ENCODE assay signal across 1 cellular context in the genomic region with DNA sequence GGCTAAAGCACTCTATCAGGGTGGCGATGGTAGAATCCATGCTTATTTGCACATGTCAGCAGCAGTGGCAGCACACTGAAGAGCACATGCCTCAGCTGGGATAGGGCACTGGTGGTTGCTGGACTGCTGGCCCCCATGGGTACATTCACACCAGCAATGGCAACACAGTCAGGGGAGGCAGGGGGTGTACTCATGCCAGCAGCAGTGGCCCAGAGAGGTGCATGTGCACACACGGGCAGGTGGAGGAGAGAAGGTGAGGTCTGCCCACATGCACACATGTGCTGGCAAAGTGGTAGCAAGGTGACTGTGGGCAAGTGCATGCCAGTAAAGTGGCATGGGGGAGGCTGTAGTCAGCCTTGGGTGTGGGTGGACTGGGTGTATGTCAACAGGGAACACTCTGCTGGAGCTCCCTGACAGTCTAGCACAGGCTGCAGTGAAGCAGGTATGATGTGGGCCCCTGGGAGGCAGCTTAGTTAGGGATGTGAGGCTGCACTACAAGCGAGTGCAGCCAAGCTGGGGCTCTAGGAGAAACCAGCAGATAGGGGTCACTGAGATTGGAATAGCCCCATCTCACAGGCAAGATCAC.
TF ChIP-seq lines count a peak whose summit lies in the region.

No MANE protein-coding gene starts in this region.

TF ChIP-seq in H1, 55 proteins besides CTCF, POLR2A, EP300 and RAD21:
- TF ChIP-seq TCF12 (IDR thresholded peaks at IDR 0.05; ENCODE audit: low read depth, low read length) (no peak), GTF2F1 (IDR thresholded peaks at IDR 0.05; ENCODE audit: borderline replicate concordance, low read depth, low read length) (no peak), CHD1 (IDR thresholded peaks at IDR 0.05; ENCODE audit: low read depth, low read length) (no peak), SRF (IDR thresholded peaks at IDR 0.05; ENCODE audit: low read depth, low read length) (no peak), BRCA1 (IDR thresholded peaks at IDR 0.05; ENCODE audit: low read depth, low read length) (no peak), PHF8 (conservative IDR thresholded peaks at IDR 0.05; ENCODE audit: low read depth, low read length) (no peak), HDAC2 (IDR thresholded peaks at IDR 0.05; ENCODE audit: borderline replicate concordance in 1 of 2, low read depth in 2 of 2, low read length in 2 of 2) (no peak), NANOG (IDR thresholded peaks at IDR 0.05; ENCODE audit: insufficient read depth, low read depth, low read length, poor library complexity, severe bottlenecking) (no peak), BCL11A (IDR thresholded peaks at IDR 0.05; ENCODE audit: low read depth in 2 of 2, low read length in 2 of 2) (no peak), ASH2L (IDR thresholded peaks at IDR 0.05; ENCODE audit: low read length) (no peak), EZH2 (IDR thresholded peaks at IDR 0.05; ENCODE audit: low read depth, low read length, severe bottlenecking) (no peak)
- TF ChIP-seq, protein P1, sequence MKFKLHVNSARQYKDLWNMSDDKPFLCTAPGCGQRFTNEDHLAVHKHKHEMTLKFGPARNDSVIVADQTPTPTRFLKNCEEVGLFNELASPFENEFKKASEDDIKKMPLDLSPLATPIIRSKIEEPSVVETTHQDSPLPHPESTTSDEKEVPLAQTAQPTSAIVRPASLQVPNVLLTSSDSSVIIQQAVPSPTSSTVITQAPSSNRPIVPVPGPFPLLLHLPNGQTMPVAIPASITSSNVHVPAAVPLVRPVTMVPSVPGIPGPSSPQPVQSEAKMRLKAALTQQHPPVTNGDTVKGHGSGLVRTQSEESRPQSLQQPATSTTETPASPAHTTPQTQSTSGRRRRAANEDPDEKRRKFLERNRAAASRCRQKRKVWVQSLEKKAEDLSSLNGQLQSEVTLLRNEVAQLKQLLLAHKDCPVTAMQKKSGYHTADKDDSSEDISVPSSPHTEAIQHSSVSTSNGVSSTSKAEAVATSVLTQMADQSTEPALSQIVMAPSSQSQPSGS (IDR thresholded peaks at IDR 0.05; ENCODE audit: low read length) = no peak
- TF ChIP-seq, protein P2, sequence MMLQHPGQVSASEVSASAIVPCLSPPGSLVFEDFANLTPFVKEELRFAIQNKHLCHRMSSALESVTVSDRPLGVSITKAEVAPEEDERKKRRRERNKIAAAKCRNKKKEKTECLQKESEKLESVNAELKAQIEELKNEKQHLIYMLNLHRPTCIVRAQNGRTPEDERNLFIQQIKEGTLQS (IDR thresholded peaks at IDR 0.05; ENCODE audit: insufficient read depth, low read depth, low read length) = no peak
